ENCODE assay signal across 7 cellular contexts in genomic region chr14:21385170-21385904, GRCh38. TPM values are rescaled to one million over a fixed set of nuclear protein-coding genes. Genes with fewer than 3 reads are reported as not detected.
DNase-seq lines count a peak whose midpoint lies in the region; ATAC-seq and TF ChIP-seq lines count a peak whose summit lies in the region.

No MANE protein-coding gene starts in this region.

- no peaks in the 10 kb centered on the region for H3K27me3 ChIP-seq in Karpas-422 (ENCODE audit: low read length)
- H3K27me3 ChIP-seq in neutrophil = no peaks in the 10 kb centered on the region
- H3K27me3 ChIP-seq in testis = no peaks in the 10 kb centered on the region

- H2AFZ ChIP-seq in Karpas-422 (ENCODE audit: low read length) = no peak overlapping the region

- H3K4me3 Mint-ChIP-seq in activated naive CD8-positive, alpha-beta T cell treated with anti-CD3 and anti-CD28 coated beads, Interleukin-2, amount 10 ng/mL, durations not matched to agents 7 days and 5 days = peak overlapping the region; percentile 100

- H3K4me1 Mint-ChIP-seq in activated naive CD8-positive, alpha-beta T cell treated with anti-CD3 and anti-CD28 coated beads, Interleukin-2, amount 10 ng/mL, durations not matched to agents 7 days and 5 days = peaks cover 29% of the 10 kb centered on the region

- 67 to 69% methylated on average over 7 of the region's 7 CpGs for WGBS in testis, 2 donors

- H3K9me2 ChIP-seq in Karpas-422 (replicated peaks; ENCODE audit: insufficient read depth, low read length) = no peaks in the 10 kb centered on the region

- no peak for ATAC-seq in activated naive CD8-positive, alpha-beta T cell treated with anti-CD3 and anti-CD28 coated beads, Interleukin-2, amount 10 ng/mL, durations not matched to agents 7 days and 5 days (ENCODE audit: low read depth)

- H3K9me3 Mint-ChIP-seq in activated naive CD8-positive, alpha-beta T cell treated with anti-CD3 and anti-CD28 coated beads, Interleukin-2, amount 10 ng/mL, durations not matched to agents 7 days and 5 days = no peaks in the 10 kb centered on the region

- peak overlapping the region; percentile 87 for H3K9ac ChIP-seq in Karpas-422 (ENCODE audit: low read length)

- DNase-seq in GM13976 (ENCODE audit: low spot score) (peak; percentile 56), Karpas-422 (peak; percentile 71), foreskin melanocyte (no peak), testis (no peak)
- DNase-seq in activated naive CD8-positive, alpha-beta T cell treated with anti-CD3 and anti-CD28 coated beads, Interleukin-2, amount 10 ng/mL, durations not matched to agents 7 days and 5 days = no peak
- no peak for DNase-seq in activated CD8-positive, alpha-beta memory T cell treated with anti-CD3 and anti-CD28 coated beads for 24 hours

- H3K36me3 ChIP-seq in Karpas-422 (ENCODE audit: insufficient read depth, low read length) = peaks cover 47% of the 10 kb centered on the region
- peaks cover 45% of the 10 kb centered on the region for H3K36me3 ChIP-seq in neutrophil
- no peaks in the 10 kb centered on the region for H3K36me3 ChIP-seq in testis (ENCODE audit: low read depth, missing control alignments)

- H3K36me3 Mint-ChIP-seq in activated naive CD8-positive, alpha-beta T cell treated with anti-CD3 and anti-CD28 coated beads, Interleukin-2, amount 10 ng/mL, durations not matched to agents 7 days and 5 days = peaks cover 31% of the 10 kb centered on the region

- peaks cover 35% of the 10 kb centered on the region for H3K79me2 ChIP-seq in Karpas-422 (ENCODE audit: low read length)

- no peaks in the 10 kb centered on the region for H3K9me3 ChIP-seq in Karpas-422 (ENCODE audit: low read length)
- no peaks in the 10 kb centered on the region for H3K9me3 ChIP-seq in neutrophil
- no peaks in the 10 kb centered on the region for H3K9me3 ChIP-seq in testis

- H3K27ac Mint-ChIP-seq in activated naive CD8-positive, alpha-beta T cell treated with anti-CD3 and anti-CD28 coated beads, Interleukin-2, amount 10 ng/mL, durations not matched to agents 7 days and 5 days = peak overlapping the region; percentile 100

- H3K4me1 ChIP-seq in Karpas-422 (ENCODE audit: low read length) (peaks cover 43% of the 10 kb centered on the region), neutrophil (ENCODE audit: control insufficient read depth in 1 of 2, insufficient read depth in 1 of 2, low read depth in 1 of 2, low read length in 1 of 2) (peaks cover 20 to 21% of the 10 kb centered on the region in 2 experiments), testis (peaks cover 12% of the 10 kb centered on the region)

- peak overlapping the region; percentile 83 for H3K4me3 ChIP-seq in Karpas-422 (ENCODE audit: low read length)
- peak overlapping the region in 1 of 2 experiments; percentile 84 for H3K4me3 ChIP-seq in neutrophil (ENCODE audit: low read depth in 1 of 2, low read length in 1 of 2)
- H3K4me3 ChIP-seq in testis = no peak overlapping the region

- intact Hi-C loops in testis (cut with DNase I; ENCODE audit: low total_unique reads) = loop anchor here (10.0 kb wide), 1 partner anchor 121 kb away; the partner anchor contains the start of gene HNRNPC

- POLR2A ChIA-PET in activated naive CD8-positive, alpha-beta T cell treated with anti-CD3 and anti-CD28 coated beads, Interleukin-2, amount 10 ng/mL, durations not matched to agents 7 days and 5 days (lab: Charles Lee) = interaction anchor here (0.6 to 1.6 kb wide), 5 partner anchors 16 to 120 kb away, joined by 3 to 7 read pairs (median 4); no protein-coding TSS in a partner anchor

- no peak for TF ChIP-seq POLR2A in testis (IDR thresholded peaks at IDR 0.05)

- TF ChIP-seq CTCF in GM13976 (IDR thresholded peaks at IDR 0.05; ENCODE audit: borderline replicate concordance, control extremely low read depth, extremely low read depth, insufficient read depth, missing control alignments) (no peak), neutrophil (IDR thresholded peaks at IDR 0.05) (no peak), testis (IDR thresholded peaks at IDR 0.05) (no peak)

- in situ Hi-C loops in GM13976 (cut with MboI; ENCODE audit: low sequenced_read_pairs, unreplicated experiment) = no loop called here

- H3K27ac ChIP-seq in Karpas-422 (ENCODE audit: low read length) (peak overlapping the region; percentile 74), neutrophil (peak overlapping the region; percentile 88), testis (peak overlapping the region in 1 of 2 donors; percentile 87)

- H3K27me3 Mint-ChIP-seq in activated naive CD8-positive, alpha-beta T cell treated with anti-CD3 and anti-CD28 coated beads, Interleukin-2, amount 10 ng/mL, durations not matched to agents 7 days and 5 days = no peaks in the 10 kb centered on the region

- H4K20me1 ChIP-seq in Karpas-422 (ENCODE audit: insufficient read depth, low read depth, low read length) = peaks cover 7% of the 10 kb centered on the region

- H3K4me2 ChIP-seq in Karpas-422 (ENCODE audit: low read depth, low read length, poor library complexity, severe bottlenecking) = peak overlapping the region; percentile 85

RNA-seq across cellular contexts. Expression of gene SUPT16H, which starts 1.5 kb away (rescaled TPM):
- total RNA-seq in Karpas-422 (2014; rRNA removed; shearing (Covaris generic); ENCODE audit: low replicate concordance) = 102 and 126 TPM in 2 replicates
- 100 to 1,000 TPM; 119 to 121 TPM for total RNA-seq in activated naive CD8-positive, alpha-beta T cell treated with anti-CD3 and anti-CD28 coated beads, Interleukin-2, amount 10 ng/mL, durations not matched to agents 7 days and 5 days
- 100 to 1,000 TPM; 104 to 112 TPM for total RNA-seq in testis
- 99.5 TPM for polyA plus RNA-seq in testis (ENCODE audit: insufficient read depth, low read depth, low replicate concordance)

Comparison
In these comparisons a context has a peak if more than half of its experiments do, and no peak if none do; other contexts are left out.
1. DNase-seq: peak in GM13976 (single experiment) and Karpas-422 (single experiment); none in activated naive CD8-positive, alpha-beta T cell treated with anti-CD3 and anti-CD28 coated beads, Interleukin-2, amount 10 ng/mL, durations not matched to agents 7 days and 5 days (single experiment), foreskin melanocyte (single experiment), testis (single experiment) and activated CD8-positive, alpha-beta memory T cell treated with anti-CD3 and anti-CD28 coated beads for 24 hours (single experiment).